ENCODE assay signal across 28 cellular contexts in the genomic region with DNA sequence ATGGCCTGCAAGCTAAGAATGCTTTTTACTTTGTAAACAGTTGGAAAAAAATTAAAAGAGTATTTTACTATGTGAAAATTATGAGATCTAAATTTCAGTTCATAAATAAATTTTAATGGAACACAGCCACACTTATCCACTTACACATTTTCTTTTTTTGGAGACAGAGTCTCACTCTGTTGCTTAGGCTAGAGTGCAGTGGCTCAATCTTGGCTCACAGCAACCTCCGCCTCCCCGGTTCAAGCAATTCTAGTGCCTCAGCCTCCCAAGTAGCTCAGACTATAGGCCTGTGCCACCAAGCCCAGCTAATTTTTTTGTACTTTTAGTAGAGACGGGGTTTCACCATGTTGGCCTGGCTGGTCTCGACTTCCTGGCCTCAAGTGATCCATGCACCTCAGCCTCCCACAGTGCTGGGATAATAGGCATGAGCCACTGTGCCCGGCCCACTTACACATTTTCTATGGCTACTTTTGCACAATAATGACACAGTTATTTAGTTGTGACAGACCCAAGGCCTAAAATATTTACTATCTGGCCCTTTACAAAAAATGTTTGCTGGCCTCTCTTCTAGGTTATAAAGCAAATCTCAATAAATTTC.
"Had no signal": no experiment of that assay in that cellular context is flagged by ENCODE, and none has a peak within 500 bp of the region (broad histone marks: within the 10 kb centered on the region; RNA-seq: fewer than 3 reads in every experiment).

No MANE protein-coding gene starts in this region.

- H3K4me3 ChIP-seq: colonic mucosa, esophagus muscularis mucosa, heart right ventricle, lung, mucosa of descending colon, prostate gland, sigmoid colon, stomach, thyroid gland had no signal

- H3K36me3 ChIP-seq: colonic mucosa, prostate gland had no signal

- H3K27me3 Mint-ChIP-seq: dendritic cell treated with granulocyte-macrophage colony-stimulating factor and Interleukin-4, amounts not matched to agents 40 ng/mL and 50 ng/mL, for 4 days; memory B cell; naive B cell; natural killer cell treated with Interleukin-12 subunit alpha and Interleukin-12 subunit beta and Interleukin-15 and Interleukin-18, amount 100 ng/mL, for 72 hours had no signal

- H3K4me3 Mint-ChIP-seq: dendritic cell treated with granulocyte-macrophage colony-stimulating factor and Interleukin-4, amounts not matched to agents 40 ng/mL and 50 ng/mL, for 4 days; memory B cell; mesothelial cell of epicardium; naive B cell; natural killer cell treated with Interleukin-12 subunit alpha and Interleukin-12 subunit beta and Interleukin-15 and Interleukin-18, amount 100 ng/mL, for 72 hours; neural crest cell; stimulated activated effector memory CD8-positive, alpha-beta T cell treated with anti-CD3 and anti-CD28 coated beads, Interleukin-12 subunit alpha, Interleukin-12 subunit beta, amount 100 ng/mL, for 72 hours had no signal

- H3K9me3 Mint-ChIP-seq: dendritic cell treated with granulocyte-macrophage colony-stimulating factor and Interleukin-4, amounts not matched to agents 40 ng/mL and 50 ng/mL, for 4 days; memory B cell; naive B cell; natural killer cell treated with Interleukin-12 subunit alpha and Interleukin-12 subunit beta and Interleukin-15 and Interleukin-18, amount 100 ng/mL, for 72 hours; stimulated activated effector memory CD8-positive, alpha-beta T cell treated with anti-CD3 and anti-CD28 coated beads, Interleukin-12 subunit alpha, Interleukin-12 subunit beta, amount 100 ng/mL, for 72 hours had no signal

- H3K4me1 ChIP-seq: colonic mucosa, esophagus muscularis mucosa, foreskin keratinocyte, heart right ventricle, prostate gland, sigmoid colon, thyroid gland had no signal

- H3K36me3 Mint-ChIP-seq: natural killer cell treated with Interleukin-12 subunit alpha and Interleukin-12 subunit beta and Interleukin-15 and Interleukin-18, amount 100 ng/mL, for 72 hours had no signal

- H3K27ac Mint-ChIP-seq: dendritic cell treated with granulocyte-macrophage colony-stimulating factor and Interleukin-4, amounts not matched to agents 40 ng/mL and 50 ng/mL, for 4 days; memory B cell; mesothelial cell of epicardium; naive B cell; natural killer cell treated with Interleukin-12 subunit alpha and Interleukin-12 subunit beta and Interleukin-15 and Interleukin-18, amount 100 ng/mL, for 72 hours; stimulated activated effector memory CD8-positive, alpha-beta T cell treated with anti-CD3 and anti-CD28 coated beads, Interleukin-12 subunit alpha, Interleukin-12 subunit beta, amount 100 ng/mL, for 72 hours had no signal

- H3K9me3 ChIP-seq: colonic mucosa, esophagus muscularis mucosa, mucosa of descending colon, prostate gland, sigmoid colon, stomach, thyroid gland had no signal

- DNase-seq: colonic mucosa; effector CD8-positive, alpha-beta T cell; foreskin keratinocyte; glutamatergic neuron; heart right ventricle; hippocampal formation; kidney; mucosa of descending colon; naive B cell; nucleus accumbens; right cardiac atrium; sigmoid colon; stimulated activated CD4-positive, alpha-beta T cell treated with anti-CD3 and anti-CD28 coated beads, Interleukin-2, amount 100 ng/mL, for 24 hours; stimulated activated CD4-positive, alpha-beta T cell treated with anti-CD3 and anti-CD28 coated beads, Interleukin-4, amount 100 ng/mL, for 24 hours; stimulated activated naive CD4-positive, alpha-beta T cell treated with Interleukin-2 at 50 U/mL for 16 hours; stomach; thyroid gland; trophoblast cell had no signal

- ATAC-seq: foreskin keratinocyte; heart right ventricle; left lobe of liver; mucosa of descending colon; natural killer cell treated with Interleukin-12 subunit alpha and Interleukin-12 subunit beta and Interleukin-15 and Interleukin-18, amount 100 ng/mL, for 72 hours; right cardiac atrium; stimulated activated effector memory CD8-positive, alpha-beta T cell treated with anti-CD3 and anti-CD28 coated beads, Interleukin-12 subunit alpha, Interleukin-12 subunit beta, amount 100 ng/mL, for 72 hours had no signal

- H3K4me1 Mint-ChIP-seq: memory B cell, mesothelial cell of epicardium, naive B cell, neural crest cell had no signal

- H3K27ac ChIP-seq: colonic mucosa, esophagus muscularis mucosa, foreskin keratinocyte, heart right ventricle, prostate gland, sigmoid colon, stomach, thyroid gland had no signal

- H3K27me3 ChIP-seq: colonic mucosa, esophagus muscularis mucosa, foreskin keratinocyte, heart right ventricle, sigmoid colon, stomach, thyroid gland had no signal
